Comparison of ENCODE assay signal across 1 cellular context in genomic region chr18:44625367-44625766, GRCh38.
TF ChIP-seq lines count a peak whose summit lies in the region.

No MANE protein-coding gene starts in this region.

TF ChIP-seq in GM23338, 12 proteins besides CTCF, POLR2A, EP300 and RAD21 (continued from another document):
- TF ChIP-seq, protein P1, sequence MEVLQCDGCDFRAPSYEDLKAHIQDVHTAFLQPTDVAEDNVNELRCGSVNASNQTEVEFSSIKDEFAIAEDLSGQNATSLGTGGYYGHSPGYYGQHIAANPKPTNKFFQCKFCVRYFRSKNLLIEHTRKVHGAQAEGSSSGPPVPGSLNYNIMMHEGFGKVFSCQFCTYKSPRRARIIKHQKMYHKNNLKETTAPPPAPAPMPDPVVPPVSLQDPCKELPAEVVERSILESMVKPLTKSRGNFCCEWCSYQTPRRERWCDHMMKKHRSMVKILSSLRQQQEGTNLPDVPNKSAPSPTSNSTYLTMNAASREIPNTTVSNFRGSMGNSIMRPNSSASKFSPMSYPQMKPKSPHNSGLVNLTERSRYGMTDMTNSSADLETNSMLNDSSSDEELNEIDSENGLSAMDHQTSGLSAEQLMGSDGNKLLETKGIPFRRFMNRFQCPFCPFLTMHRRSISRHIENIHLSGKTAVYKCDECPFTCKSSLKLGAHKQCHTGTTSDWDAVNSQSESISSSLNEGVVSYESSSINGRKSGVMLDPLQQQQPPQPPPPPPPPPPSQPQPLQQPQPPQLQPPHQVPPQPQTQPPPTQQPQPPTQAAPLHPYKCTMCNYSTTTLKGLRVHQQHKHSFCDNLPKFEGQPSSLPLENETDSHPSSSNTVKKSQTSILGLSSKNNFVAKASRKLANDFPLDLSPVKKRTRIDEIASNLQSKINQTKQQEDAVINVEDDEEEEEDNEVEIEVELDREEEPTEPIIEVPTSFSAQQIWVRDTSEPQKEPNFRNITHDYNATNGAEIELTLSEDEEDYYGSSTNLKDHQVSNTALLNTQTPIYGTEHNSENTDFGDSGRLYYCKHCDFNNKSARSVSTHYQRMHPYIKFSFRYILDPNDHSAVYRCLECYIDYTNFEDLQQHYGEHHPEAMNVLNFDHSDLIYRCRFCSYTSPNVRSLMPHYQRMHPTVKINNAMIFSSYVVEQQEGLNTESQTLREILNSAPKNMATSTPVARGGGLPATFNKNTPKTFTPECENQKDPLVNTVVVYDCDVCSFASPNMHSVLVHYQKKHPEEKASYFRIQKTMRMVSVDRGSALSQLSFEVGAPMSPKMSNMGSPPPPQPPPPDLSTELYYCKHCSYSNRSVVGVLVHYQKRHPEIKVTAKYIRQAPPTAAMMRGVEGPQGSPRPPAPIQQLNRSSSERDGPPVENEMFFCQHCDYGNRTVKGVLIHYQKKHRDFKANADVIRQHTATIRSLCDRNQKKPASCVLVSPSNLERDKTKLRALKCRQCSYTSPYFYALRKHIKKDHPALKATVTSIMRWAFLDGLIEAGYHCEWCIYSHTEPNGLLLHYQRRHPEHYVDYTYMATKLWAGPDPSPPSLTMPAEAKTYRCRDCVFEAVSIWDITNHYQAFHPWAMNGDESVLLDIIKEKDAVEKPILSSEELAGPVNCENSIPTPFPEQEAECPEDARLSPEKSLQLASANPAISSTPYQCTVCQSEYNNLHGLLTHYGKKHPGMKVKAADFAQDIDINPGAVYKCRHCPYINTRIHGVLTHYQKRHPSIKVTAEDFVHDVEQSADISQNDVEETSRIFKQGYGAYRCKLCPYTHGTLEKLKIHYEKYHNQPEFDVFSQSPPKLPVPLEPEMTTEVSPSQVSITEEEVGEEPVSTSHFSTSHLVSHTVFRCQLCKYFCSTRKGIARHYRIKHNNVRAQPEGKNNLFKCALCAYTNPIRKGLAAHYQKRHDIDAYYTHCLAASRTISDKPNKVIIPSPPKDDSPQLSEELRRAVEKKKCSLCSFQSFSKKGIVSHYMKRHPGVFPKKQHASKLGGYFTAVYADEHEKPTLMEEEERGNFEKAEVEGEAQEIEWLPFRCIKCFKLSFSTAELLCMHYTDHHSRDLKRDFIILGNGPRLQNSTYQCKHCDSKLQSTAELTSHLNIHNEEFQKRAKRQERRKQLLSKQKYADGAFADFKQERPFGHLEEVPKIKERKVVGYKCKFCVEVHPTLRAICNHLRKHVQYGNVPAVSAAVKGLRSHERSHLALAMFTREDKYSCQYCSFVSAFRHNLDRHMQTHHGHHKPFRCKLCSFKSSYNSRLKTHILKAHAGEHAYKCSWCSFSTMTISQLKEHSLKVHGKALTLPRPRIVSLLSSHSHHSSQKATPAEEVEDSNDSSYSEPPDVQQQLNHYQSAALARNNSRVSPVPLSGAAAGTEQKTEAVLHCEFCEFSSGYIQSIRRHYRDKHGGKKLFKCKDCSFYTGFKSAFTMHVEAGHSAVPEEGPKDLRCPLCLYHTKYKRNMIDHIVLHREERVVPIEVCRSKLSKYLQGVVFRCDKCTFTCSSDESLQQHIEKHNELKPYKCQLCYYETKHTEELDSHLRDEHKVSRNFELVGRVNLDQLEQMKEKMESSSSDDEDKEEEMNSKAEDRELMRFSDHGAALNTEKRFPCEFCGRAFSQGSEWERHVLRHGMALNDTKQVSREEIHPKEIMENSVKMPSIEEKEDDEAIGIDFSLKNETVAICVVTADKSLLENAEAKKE (CRISPR knock-in tag; IDR thresholded peaks at IDR 0.05), result no peak
- TF ChIP-seq CREB1 (CRISPR knock-in tag; IDR thresholded peaks at IDR 0.05; ENCODE audit: low read depth), result no peak
